Comparison of ENCODE assay signal across 20 cellular contexts in the genomic region with DNA sequence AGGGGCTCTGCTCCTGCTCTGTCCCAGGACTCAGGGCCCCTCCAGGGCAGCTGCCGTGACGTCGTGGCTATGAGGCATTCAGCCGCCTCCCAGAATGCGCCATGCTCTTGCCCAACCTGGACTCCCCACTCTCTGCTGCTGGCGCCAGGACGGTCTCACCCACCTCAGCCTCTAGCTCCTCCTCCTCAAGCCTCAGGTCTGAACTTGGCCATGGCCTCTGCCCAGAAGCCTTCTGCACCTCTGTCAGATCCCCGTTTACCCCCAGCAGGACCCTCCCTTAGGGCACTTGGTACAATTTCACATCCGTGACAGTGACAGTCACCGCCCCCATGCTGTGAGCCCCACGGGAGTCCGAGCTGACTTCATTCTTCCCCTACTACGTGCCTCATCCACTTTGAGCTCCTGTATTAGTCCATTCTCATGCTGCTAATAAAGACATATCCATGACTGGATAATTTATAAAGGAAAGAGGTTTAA. TPM values are rescaled to one million over a fixed set of nuclear protein-coding genes. Genes with fewer than 3 reads are reported as not detected.
A peak's percentile ranks its signal among the peaks of the same experiment; 100 is the strongest.
DNase-seq lines count a peak whose midpoint lies in the region; ATAC-seq, FAIRE-seq and TF ChIP-seq lines count a peak whose summit lies in the region.
"Had no signal": no experiment of that assay in that cellular context is flagged by ENCODE, and none has a peak within 500 bp of the region (broad histone marks: within the 10 kb centered on the region; RNA-seq: fewer than 3 reads in every experiment).

No MANE protein-coding gene starts in this region.

- no peak for TF ChIP-seq CTCF in HepG2 (CRISPR knock-in tag; IDR thresholded peaks at IDR 0.05)
- no peak for TF ChIP-seq CTCF in right lobe of liver (IDR thresholded peaks at IDR 0.05)
- TF ChIP-seq CTCF in esophagus squamous epithelium (IDR thresholded peaks at IDR 0.05): no peak

- no peaks in the 10 kb centered on the region for H4K20me1 ChIP-seq in HepG2 (ENCODE audit: insufficient read depth, low read length)

- DNase-seq in HepG2 (ENCODE audit: low spot score) (no peak), right lobe of liver (no peak), SK-N-MC (ENCODE audit: low read depth, low spot score) (no peak), esophagus squamous epithelium (lab: John Stamatoyannopoulos, UW) (no peak), small intestine (no peak), SW480 (ENCODE audit: low spot score) (no peak), GM12892 (ENCODE audit: insufficient read length) (no peak)
- DNase-seq: activated CD4-positive, alpha-beta T cell treated with anti-CD3 and anti-CD28 coated beads, Interleukin-2, amount 50 U/mL, for 48 hours; activated T-cell treated with anti-CD3 and anti-CD28 coated beads, Interleukin-2, amount 50 U/mL, for 4 hours; GDM1; NCI-H1105 treated with DMSO at 0.1 percent for 48 hours; NCI-H2171 treated with DMSO at 0.1 percent for 48 hours; NCI-H774; stimulated activated CD4-positive, alpha-beta T cell treated with anti-CD3 and anti-CD28 coated beads, Interleukin-15, amount 100 ng/mL, for 24 hours; stimulated activated naive CD4-positive, alpha-beta T cell treated with Interleukin-2 at 50 U/mL for 16 hours; SW 1271 had no signal

- no peak overlapping the region for H2AFZ ChIP-seq in HepG2 (ENCODE audit: low read length)
- H2AFZ ChIP-seq: hepatocyte had no signal

- H3K4me1 ChIP-seq in HepG2 (ENCODE audit: insufficient read depth, low read length) (peaks cover 51% of the 10 kb centered on the region), right lobe of liver (peaks cover 0 to 12% (median 5%) of the 10 kb centered on the region in 4 donors), esophagus squamous epithelium (peaks cover 27 to 84% (median 41%) of the 10 kb centered on the region in 3 donors), small intestine (ENCODE audit: control insufficient read depth in 2 of 2, insufficient read depth in 1 of 2, low read depth in 1 of 2, low read length in 1 of 2) (no peaks in the 10 kb centered on the region)

- H3K4me3 ChIP-seq in HepG2 (replicated peaks in 1 of 3; ENCODE audit: insufficient read depth in 1 of 3, low read depth in 2 of 3, low read length in 3 of 3): no peak overlapping the region
- H3K4me3 ChIP-seq in right lobe of liver: no peak overlapping the region
- peak overlapping the region; percentile 28 for H3K4me3 ChIP-seq in SK-N-MC
- H3K4me3 ChIP-seq in esophagus squamous epithelium: no peak overlapping the region
- H3K4me3 ChIP-seq in small intestine (ENCODE audit: low read depth in 1 of 2, low read length in 2 of 2): no peak overlapping the region
- H3K4me3 ChIP-seq: GM12878, hepatocyte had no signal

- TF ChIP-seq RAD21 in HepG2 (CRISPR knock-in tag; IDR thresholded peaks at IDR 0.05): no peak

- H3K27me3 ChIP-seq in HepG2 (ENCODE audit: control insufficient read depth in 1 of 2, insufficient read depth in 2 of 2, low read length in 2 of 2) (no peaks in the 10 kb centered on the region), right lobe of liver (no peaks in the 10 kb centered on the region), esophagus squamous epithelium (no peaks in the 10 kb centered on the region), small intestine (ENCODE audit: control insufficient read depth in 2 of 2, insufficient read depth in 2 of 2, low read length in 2 of 2) (no peaks in the 10 kb centered on the region)
- H3K27me3 ChIP-seq: hepatocyte had no signal

- H3K9me3 ChIP-seq in HepG2 (ENCODE audit: low read length) (no peaks in the 10 kb centered on the region), right lobe of liver (no peaks in the 10 kb centered on the region), SK-N-MC (ENCODE audit: low read depth, low read length) (no peaks in the 10 kb centered on the region), esophagus squamous epithelium (no peaks in the 10 kb centered on the region), small intestine (ENCODE audit: control insufficient read depth, low read depth) (no peaks in the 10 kb centered on the region)

- 57% methylated on average over 13 of the region's 13 CpGs for WGBS in HepG2 (ENCODE audit: low lambda C conversion rate)
- WGBS in right lobe of liver (ENCODE audit: insufficient coverage, low coverage, low lambda C conversion rate, missing lambda C conversion rate): 91% methylated on average over 5 of the region's 13 CpGs
- WGBS in esophagus squamous epithelium, 2 donors: 41 to 54% methylated on average over 10 to 12 of the region's 13 CpGs
- WGBS in small intestine, 3 donors: 78 to 81% (median 78%) methylated on average over 12 to 13 of the region's 13 CpGs

- no peak for FAIRE-seq in HepG2 (lab: Jason Lieb, UNC)
- no peak for FAIRE-seq in small intestine (lab: Jason Lieb, UNC)
- no peak for FAIRE-seq in GM12892 (lab: Jason Lieb, UNC)
- FAIRE-seq: GM12878, keratinocyte had no signal

- CTCF ChIA-PET in HepG2 (lab: Yijun Ruan, JAX; ENCODE audit: low intra/inter-chr PET ratio, low total read pairs): no interaction called here

- H3K9ac ChIP-seq in HepG2 (ENCODE audit: insufficient read depth, low read depth, low read length) (no peak overlapping the region), SK-N-MC (ENCODE audit: insufficient read length) (no peak overlapping the region)

- no peak for ATAC-seq in HepG2
- ATAC-seq in right lobe of liver: no peak
- no peak for ATAC-seq in GM19397 (IDR thresholded peaks at IDR 0.05; ENCODE audit: unreplicated experiment)
- ATAC-seq: activated T-cell treated with anti-CD3 and anti-CD28 coated beads, Interleukin-2, amount 50 U/mL, for 4 hours; GM12878 had no signal

- H3K27ac ChIP-seq in HepG2 (ENCODE audit: extremely low read length, insufficient read depth, low read length) (no peak overlapping the region), right lobe of liver (no peak overlapping the region), SK-N-MC (no peak overlapping the region), esophagus squamous epithelium (peak overlapping the region; percentile 39 to 99 (median 90)), small intestine (ENCODE audit: low read depth in 1 of 2, low read length in 1 of 2) (no peak overlapping the region)
- H3K27ac ChIP-seq: hepatocyte had no signal

- TF ChIP-seq POLR2A in HepG2 (IDR thresholded peaks at IDR 0.05; ENCODE audit: insufficient read depth in 1 of 2, low read depth in 2 of 2, low read length in 2 of 2): no peak
- no peak for TF ChIP-seq POLR2A in right lobe of liver (IDR thresholded peaks at IDR 0.05)
- TF ChIP-seq POLR2A in esophagus squamous epithelium (IDR thresholded peaks at IDR 0.05): no peak
- no peak for TF ChIP-seq POLR2A in GM12892 (IDR thresholded peaks at IDR 0.05; ENCODE audit: low read depth, low read length)

- intact Hi-C loops in HepG2 (cut with micrococcal nuclease; ENCODE audit: unreplicated experiment) (loop anchor here (10.0 kb wide), 1 partner anchor 66 kb away; no protein-coding TSS in a partner anchor), right lobe of liver (cut with DNase I) (loop anchor here in 1 of 2 donors (10.0 kb wide), 1 partner anchor 66 kb away; no protein-coding TSS in a partner anchor), esophagus squamous epithelium (cut with DNase I) (no loop called here)

- POLR2A ChIA-PET in HepG2 (lab: Yijun Ruan, JAX): interaction anchor here (1.1 kb wide), 1 partner anchor 42 kb away, joined by 3 read pairs; no protein-coding TSS in a partner anchor

- in situ Hi-C loops in HepG2 (cut with HindIII; ENCODE audit: extremely low pct_ligation_motif_present, low pct_unique_long_range_greater_than_20kb): no loop called here

- no peak overlapping the region for H3K4me2 ChIP-seq in HepG2 (ENCODE audit: low read depth, low read length)
- H3K4me2 ChIP-seq: hepatocyte had no signal

- TF ChIP-seq EP300 in HepG2 (IDR thresholded peaks at IDR 0.05; ENCODE audit: low read depth in 2 of 2, low read length in 2 of 2) (no peak), HepG2 (CRISPR knock-in tag; IDR thresholded peaks at IDR 0.05; ENCODE audit: borderline replicate concordance) (no peak)

- H3K36me3 ChIP-seq in HepG2 (replicated peaks in 1 of 2; ENCODE audit: control insufficient read depth in 1 of 2, insufficient read depth in 2 of 2, low read length in 2 of 2) (peaks cover 3 to 13% of the 10 kb centered on the region in 2 experiments; a peak in 3 of 5 replicates), right lobe of liver (peaks cover 5 to 14% (median 13%) of the 10 kb centered on the region in 4 donors), SK-N-MC (ENCODE audit: insufficient read depth, low read length) (peaks cover 12% of the 10 kb centered on the region), esophagus squamous epithelium (peaks cover 0 to 32% (median 6%) of the 10 kb centered on the region in 3 donors), small intestine (ENCODE audit: control insufficient read depth in 2 of 2, insufficient read depth in 2 of 2, low read length in 2 of 2) (peaks cover 2 to 7% of the 10 kb centered on the region in 2 donors)

- BruUV-seq in HepG2 (replicated peaks; lab: Mats Ljungman, UMichigan): no TSS peak

- H3K79me2 ChIP-seq in HepG2 (ENCODE audit: insufficient read depth, low read length): peaks cover 12% of the 10 kb centered on the region

RNA-seq across cellular contexts. Expression of gene CSTB, which starts 4.9 kb away (rescaled TPM):
- total RNA-seq in HepG2 (2016; rRNA removed; fragmentation: Illumina TruSeq; extraction: Trizol): 11.7 and 15.8 TPM in 2 replicates
- total RNA-seq in HepG2 (2016; cell fraction: cytosol; rRNA removed; fragmentation: Illumina TruSeq; extraction: Trizol; ENCODE audit: low read depth): 8.0 and 9.1 TPM in 2 replicates
- total RNA-seq in HepG2 (2016; cell fraction: insoluble cytoplasmic fraction; rRNA removed; fragmentation: Illumina TruSeq; extraction: Trizol): 11.9 and 14.9 TPM in 2 replicates
- total RNA-seq in HepG2 (2016; cell fraction: membrane; rRNA removed; fragmentation: Illumina TruSeq; extraction: Trizol): 9.8 and 11.8 TPM in 2 replicates
- total RNA-seq in HepG2 (2016; cell fraction: nucleus; rRNA removed; fragmentation: Illumina TruSeq; extraction: Trizol): 6.6 and 7.1 TPM in 2 replicates
- polyA plus RNA-seq in HepG2 (2011; rRNA removed): 94.1 and 110 TPM in 2 replicates
- 129 and 137 TPM in 2 replicates for polyA plus RNA-seq in HepG2 (2011; cell fraction: cytosol; rRNA removed)
- polyA plus RNA-seq in HepG2 (2011; cell fraction: nucleus; rRNA removed): 53.4 and 59.2 TPM in 2 replicates
- 58.7 and 69.9 TPM in 2 replicates for polyA plus RNA-seq in HepG2 (2012)
- polyA plus RNA-seq in HepG2 (2016; cell fraction: cytosol; fragmentation: Illumina TruSeq; extraction: Trizol; ENCODE audit: low read depth): 34.3 and 43.0 TPM in 2 replicates
- polyA plus RNA-seq in HepG2 (2016; cell fraction: insoluble cytoplasmic fraction; fragmentation: Illumina TruSeq; extraction: Trizol; ENCODE audit: low read depth): 53.0 and 57.2 TPM in 2 replicates
- polyA plus RNA-seq in HepG2 (2016; cell fraction: membrane; fragmentation: Illumina TruSeq; extraction: Trizol; ENCODE audit: low read depth): 32.8 and 40.2 TPM in 2 replicates
- 34.9 and 36.2 TPM in 2 replicates for polyA plus RNA-seq in HepG2 (2016; cell fraction: nucleus; fragmentation: Illumina TruSeq; extraction: Trizol; ENCODE audit: insufficient read depth, low read depth)
- polyA minus RNA-seq in HepG2 (2011; rRNA and poly(A)+ RNA removed; ENCODE audit: low replicate concordance): 37.2 and 51.7 TPM in 2 replicates
- 24.0 and 25.6 TPM in 2 replicates for polyA minus RNA-seq in HepG2 (2011; cell fraction: cytosol; rRNA and poly(A)+ RNA removed)
- 9.0 and 15.4 TPM in 2 replicates for polyA minus RNA-seq in HepG2 (2011; cell fraction: nucleus; rRNA and poly(A)+ RNA removed)
- total RNA-seq in right lobe of liver: 100 to 1,000 TPM in 1 of 6 experiments, 10 to 100 TPM in 5; 16.6 to 137 (median 23.2) TPM
- total RNA-seq in esophagus squamous epithelium: 100 to 1,000 TPM; 375 to 700 (median 481) TPM
- 100 to 1,000 TPM in 1 of 3 donors, 10 to 100 TPM in 2; 49.5 to 109 (median 73.5) TPM for polyA plus RNA-seq in small intestine
- polyA plus RNA-seq in GM12892 (2012; ENCODE audit: missing spikeins): 45.6 TPM

RNA-seq across cellular contexts. Expression of gene RRP1, which starts 18.1 kb away (rescaled TPM):
- total RNA-seq in HepG2 (2016; rRNA removed; fragmentation: Illumina TruSeq; extraction: Trizol) (24.6 and 35.1 TPM in 2 replicates), right lobe of liver (10 to 100 TPM in 4 of 6 experiments, 1 to 10 TPM in 2; 8.8 to 25.1 (median 12.9) TPM), esophagus squamous epithelium (10 to 100 TPM; 22.5 to 37.2 (median 30.4) TPM)
- 16.9 and 17.1 TPM in 2 replicates for total RNA-seq in HepG2 (2016; cell fraction: cytosol; rRNA removed; fragmentation: Illumina TruSeq; extraction: Trizol; ENCODE audit: low read depth)
- total RNA-seq in HepG2 (2016; cell fraction: insoluble cytoplasmic fraction; rRNA removed; fragmentation: Illumina TruSeq; extraction: Trizol): 24.1 and 32.9 TPM in 2 replicates
- 10.3 and 11.2 TPM in 2 replicates for total RNA-seq in HepG2 (2016; cell fraction: membrane; rRNA removed; fragmentation: Illumina TruSeq; extraction: Trizol)
- total RNA-seq in HepG2 (2016; cell fraction: nucleus; rRNA removed; fragmentation: Illumina TruSeq; extraction: Trizol): 29.9 and 34.8 TPM in 2 replicates
- polyA plus RNA-seq in HepG2 (2011; rRNA removed) (20.1 and 22.2 TPM in 2 replicates), small intestine (10 to 100 TPM in 2 of 3 donors, 1 to 10 TPM in 1; 7.2 to 14.8 (median 10.3) TPM)
- polyA plus RNA-seq in HepG2 (2011; cell fraction: cytosol; rRNA removed): 11.2 and 11.3 TPM in 2 replicates
- polyA plus RNA-seq in HepG2 (2011; cell fraction: nucleus; rRNA removed): 110 and 114 TPM in 2 replicates
- polyA plus RNA-seq in HepG2 (2012): 22.7 and 27.0 TPM in 2 replicates
- 3.0 and 3.7 TPM in 2 replicates for polyA plus RNA-seq in HepG2 (2016; cell fraction: cytosol; fragmentation: Illumina TruSeq; extraction: Trizol; ENCODE audit: low read depth)
- polyA plus RNA-seq in HepG2 (2016; cell fraction: insoluble cytoplasmic fraction; fragmentation: Illumina TruSeq; extraction: Trizol; ENCODE audit: low read depth): 25.7 and 32.8 TPM in 2 replicates
- 4.3 and 6.1 TPM in 2 replicates for polyA plus RNA-seq in HepG2 (2016; cell fraction: membrane; fragmentation: Illumina TruSeq; extraction: Trizol; ENCODE audit: low read depth)
- polyA plus RNA-seq in HepG2 (2016; cell fraction: nucleus; fragmentation: Illumina TruSeq; extraction: Trizol; ENCODE audit: insufficient read depth, low read depth): 70.6 and 74.1 TPM in 2 replicates
- 9.8 and 26.9 TPM in 2 replicates for polyA minus RNA-seq in HepG2 (2011; rRNA and poly(A)+ RNA removed; ENCODE audit: low replicate concordance)
- polyA minus RNA-seq in HepG2 (2011; cell fraction: cytosol; rRNA and poly(A)+ RNA removed): 5.9 and 9.7 TPM in 2 replicates
- polyA minus RNA-seq in HepG2 (2011; cell fraction: nucleus; rRNA and poly(A)+ RNA removed): 27.0 and 37.2 TPM in 2 replicates
- polyA plus RNA-seq in GM12892 (2012; ENCODE audit: missing spikeins): 26.7 TPM

RNA-seq across cellular contexts. Expression of gene PDXK, which starts 52.3 kb away (rescaled TPM):
- 114 and 151 TPM in 2 replicates for total RNA-seq in HepG2 (2016; rRNA removed; fragmentation: Illumina TruSeq; extraction: Trizol)
- total RNA-seq in HepG2 (2016; cell fraction: cytosol; rRNA removed; fragmentation: Illumina TruSeq; extraction: Trizol; ENCODE audit: low read depth): 28.6 and 35.2 TPM in 2 replicates
- total RNA-seq in HepG2 (2016; cell fraction: insoluble cytoplasmic fraction; rRNA removed; fragmentation: Illumina TruSeq; extraction: Trizol): 115 and 149 TPM in 2 replicates
- total RNA-seq in HepG2 (2016; cell fraction: membrane; rRNA removed; fragmentation: Illumina TruSeq; extraction: Trizol): 62.0 and 68.5 TPM in 2 replicates
- total RNA-seq in HepG2 (2016; cell fraction: nucleus; rRNA removed; fragmentation: Illumina TruSeq; extraction: Trizol): 61.1 and 71.3 TPM in 2 replicates
- 165 and 184 TPM in 2 replicates for polyA plus RNA-seq in HepG2 (2011; rRNA removed)
- polyA plus RNA-seq in HepG2 (2011; cell fraction: cytosol; rRNA removed): 146 and 162 TPM in 2 replicates
- polyA plus RNA-seq in HepG2 (2011; cell fraction: nucleus; rRNA removed): 215 and 264 TPM in 2 replicates
- polyA plus RNA-seq in HepG2 (2012): 82.4 and 87.9 TPM in 2 replicates
- 45.4 and 55.7 TPM in 2 replicates for polyA plus RNA-seq in HepG2 (2016; cell fraction: cytosol; fragmentation: Illumina TruSeq; extraction: Trizol; ENCODE audit: low read depth)
- 135 and 141 TPM in 2 replicates for polyA plus RNA-seq in HepG2 (2016; cell fraction: insoluble cytoplasmic fraction; fragmentation: Illumina TruSeq; extraction: Trizol; ENCODE audit: low read depth)
- 56.2 and 56.5 TPM in 2 replicates for polyA plus RNA-seq in HepG2 (2016; cell fraction: membrane; fragmentation: Illumina TruSeq; extraction: Trizol; ENCODE audit: low read depth)
- 113 and 114 TPM in 2 replicates for polyA plus RNA-seq in HepG2 (2016; cell fraction: nucleus; fragmentation: Illumina TruSeq; extraction: Trizol; ENCODE audit: insufficient read depth, low read depth)
- 159 and 241 TPM in 2 replicates for polyA minus RNA-seq in HepG2 (2011; rRNA and poly(A)+ RNA removed; ENCODE audit: low replicate concordance)
- polyA minus RNA-seq in HepG2 (2011; cell fraction: cytosol; rRNA and poly(A)+ RNA removed): 48.1 and 61.1 TPM in 2 replicates
- 60.5 and 61.0 TPM in 2 replicates for polyA minus RNA-seq in HepG2 (2011; cell fraction: nucleus; rRNA and poly(A)+ RNA removed)
- total RNA-seq in right lobe of liver: 10 to 100 TPM; 52.9 to 87.5 (median 58.9) TPM
- 100 to 1,000 TPM in 2 of 4 donors, 10 to 100 TPM in 2; 42.9 to 114 (median 82.0) TPM for total RNA-seq in esophagus squamous epithelium
- 10 to 100 TPM; 65.4 to 67.8 (median 67.3) TPM for polyA plus RNA-seq in small intestine
- 48.4 TPM for polyA plus RNA-seq in GM12892 (2012; ENCODE audit: missing spikeins)

Comparison
In these comparisons a context has a peak if more than half of its experiments do, and no peak if none do; other contexts are left out.
1. H3K27ac ChIP-seq: peak in esophagus squamous epithelium (4 of 4); none in HepG2 (single experiment), right lobe of liver (0 of 3), SK-N-MC (single experiment) and small intestine (0 of 2).